19 cellular contexts compared by ENCODE assay signal in the genomic region with DNA sequence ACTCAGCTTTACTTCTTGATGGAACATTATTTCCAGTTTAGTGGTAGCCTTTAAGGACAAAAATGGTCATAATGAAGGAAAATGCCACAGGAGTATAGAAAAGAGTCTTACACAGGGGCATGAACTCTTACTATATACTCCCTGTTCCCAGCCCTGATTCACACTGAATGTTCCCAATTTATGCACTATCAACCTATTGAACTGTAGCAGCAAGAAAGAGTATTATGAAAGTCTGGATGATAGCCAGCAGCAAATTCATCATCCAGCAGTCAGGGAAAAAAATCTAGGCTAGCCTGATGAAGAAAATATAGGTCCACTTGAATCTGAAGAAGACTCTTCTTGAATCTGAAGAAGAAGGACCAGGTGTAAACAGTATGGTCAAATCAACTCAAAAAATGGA.
"Had no signal": no experiment of that assay in that cellular context is flagged by ENCODE, and none has a peak within 500 bp of the region (broad histone marks: within the 10 kb centered on the region; RNA-seq: fewer than 3 reads in every experiment).

No MANE protein-coding gene starts in this region.

- H3K4me3 ChIP-seq: lung, spleen, tibial artery had no signal

- DNase-seq: activated CD4-positive, alpha-beta T cell treated with anti-CD3 and anti-CD28 coated beads, Interleukin-2, amount 10 ng/mL, durations not matched to agents 24 days and 14 days; activated CD8-positive, alpha-beta memory T cell treated with anti-CD3 and anti-CD28 coated beads, Interleukin-2, amount 10 ng/mL, durations not matched to agents 7 days and 5 days; activated CD8-positive, alpha-beta T cell treated with anti-CD3 and anti-CD28 coated beads for 36 hours; activated gamma-delta T cell; activated naive CD4-positive, alpha-beta T cell treated with anti-CD3 and anti-CD28 coated beads, Interleukin-2, amount 50 U/mL, for 16 hours; activated naive CD8-positive, alpha-beta T cell treated with anti-CD3 and anti-CD28 coated beads, Interleukin-2, amount 50 U/mL, for 24 hours; activated T-cell treated with anti-CD3 and anti-CD28 coated beads for 4 hours; aorta; cerebellar nuclear complex; cortex of kidney; endodermal cell; foreskin melanocyte; naive B cell; occipital lobe; spleen; substantia nigra; T-cell; tibial artery had no signal
